ENCODE assay signal across 8 cellular contexts in genomic region chr17:61926831-61927210, GRCh38. TPM values are rescaled to one million over a fixed set of nuclear protein-coding genes. Genes with fewer than 3 reads are reported as not detected.
DNase-seq lines count a peak whose midpoint lies in the region; ATAC-seq and TF ChIP-seq lines count a peak whose summit lies in the region.

No MANE protein-coding gene starts in this region.

- TF ChIP-seq CTCF in dorsolateral prefrontal cortex (IDR thresholded peaks at IDR 0.05 in 54 of 56, conservative IDR thresholded peaks at IDR 0.05 in 2 of 56; ENCODE audit: low read depth in 1 of 56, partially characterized antibody in 56 of 56) = no peak

- no peaks in the 10 kb centered on the region for H3K36me3 Mint-ChIP-seq in naive B cell

- no peaks in the 10 kb centered on the region for H3K27me3 ChIP-seq in Karpas-422 (ENCODE audit: low read length)
- no peaks in the 10 kb centered on the region for H3K27me3 ChIP-seq in dorsolateral prefrontal cortex

- peak overlapping the region; percentile 68 for H3K27ac ChIP-seq in Karpas-422 (ENCODE audit: low read length)
- H3K27ac ChIP-seq in dorsolateral prefrontal cortex = peak overlapping the region in 57 of 59 donors; percentile 70 to 98 (median 92)

- H3K4me2 ChIP-seq in Karpas-422 (ENCODE audit: low read depth, low read length, poor library complexity, severe bottlenecking) = peak overlapping the region; percentile 82

- no peaks in the 10 kb centered on the region for H3K36me3 ChIP-seq in Karpas-422 (ENCODE audit: insufficient read depth, low read length)

- H3K4me1 Mint-ChIP-seq in naive B cell = peaks cover 10 to 25% (median 19%) of the 10 kb centered on the region in 3 donors

- no peaks in the 10 kb centered on the region for H3K9me2 ChIP-seq in Karpas-422 (replicated peaks; ENCODE audit: insufficient read depth, low read length)

- peak overlapping the region; percentile 87 for H3K9ac ChIP-seq in Karpas-422 (ENCODE audit: low read length)

- H3K79me2 ChIP-seq in Karpas-422 (ENCODE audit: low read length) = peaks cover 16% of the 10 kb centered on the region

- H3K9me3 ChIP-seq in Karpas-422 (ENCODE audit: low read length) = no peaks in the 10 kb centered on the region

- peaks cover 0 to 6% (median 5%) of the 10 kb centered on the region in 3 donors for H3K27me3 Mint-ChIP-seq in naive B cell

- H2AFZ ChIP-seq in Karpas-422 (ENCODE audit: low read length) = 0 out of 2 replicates have a peak overlapping the region, but pooled peaks have one; percentile 44

- peak overlapping the region; percentile 83 to 97 (median 94) for H3K4me3 Mint-ChIP-seq in naive B cell

- no peaks in the 10 kb centered on the region for H4K20me1 ChIP-seq in Karpas-422 (ENCODE audit: insufficient read depth, low read depth, low read length)

- H3K9me3 Mint-ChIP-seq in naive B cell = no peaks in the 10 kb centered on the region

- peak overlapping the region; percentile 80 for H3K4me3 ChIP-seq in Karpas-422 (ENCODE audit: low read length)
- H3K4me3 ChIP-seq in dorsolateral prefrontal cortex = peak overlapping the region; percentile 49 to 94 (median 81)

- peaks cover 15% of the 10 kb centered on the region for H3K4me1 ChIP-seq in Karpas-422 (ENCODE audit: low read length)

- intact Hi-C loops in dorsolateral prefrontal cortex (cut with DNase I) = loop anchor here (1.0 to 5.0 kb wide), 2 partner anchors 139 to 140 kb away; partner anchors contain the start of gene MED13 (in 1 of the 2)

- ATAC-seq in naive B cell (ENCODE audit: low read depth in 2 of 2) = no peak

- H3K27ac Mint-ChIP-seq in naive B cell = peak overlapping the region; percentile 85 to 98 (median 92)

- DNase-seq in COLO829 (ENCODE audit: low spot score) = peak; percentile 8
- DNase-seq in Karpas-422 = no peak
- DNase-seq in dorsolateral prefrontal cortex = no peak
- no peak for DNase-seq in naive B cell
- DNase-seq in SKM-1 treated with dmso at 0.1 percent for 144 hours (lab: John Stamatoyannopoulos, UW; ENCODE audit: unreplicated experiment) = no peak
- no peak for DNase-seq in stimulated activated CD4-positive, alpha-beta T cell treated with anti-CD3 and anti-CD28 coated beads, Interleukin-2, amount 100 ng/mL, for 48 hours
- DNase-seq in activated CD4-positive, CD25-positive, alpha-beta regulatory T cell treated with anti-CD3 and anti-CD28 coated beads, Interleukin-2, amount 50 U/mL, for 72 hours = no peak
- DNase-seq in islet precursor cell = no peak

RNA-seq across cellular contexts. Expression of gene INTS2, which starts 1.0 kb away (rescaled TPM):
- total RNA-seq in Karpas-422 (2014; rRNA removed; shearing (Covaris generic); ENCODE audit: low replicate concordance) = 18.7 and 34.7 TPM in 2 replicates
- 10 to 100 TPM; 15.2 to 33.0 (median 21.8) TPM for total RNA-seq in dorsolateral prefrontal cortex
- 1 to 10 TPM in 5 of 6 donors, not detected in 1; 2.4 to 6.1 (median 3.6) TPM for polyA plus RNA-seq in naive B cell (ENCODE audit: low read depth in 6 of 6)
